In genomic region chr1:117895482-117896114, GRCh38 we compare ENCODE assay signal across 8 cellular contexts. TPM values are rescaled to one million over a fixed set of nuclear protein-coding genes. Genes with fewer than 3 reads are reported as not detected.
A peak's percentile ranks its signal among the peaks of the same experiment; 100 is the strongest.
DNase-seq lines count a peak whose midpoint lies in the region; ATAC-seq, FAIRE-seq and TF ChIP-seq lines count a peak whose summit lies in the region.

No MANE protein-coding gene starts in this region.

- H3K4me1 ChIP-seq in A549 (no peaks in the 10 kb centered on the region), spleen (no peaks in the 10 kb centered on the region)

- H3K9me3 ChIP-seq in A549 (no peaks in the 10 kb centered on the region), spleen (no peaks in the 10 kb centered on the region)

- H3K4me3 ChIP-seq in A549 (no peak overlapping the region), spleen (no peak overlapping the region)

- no peak overlapping the region for H3K4me2 ChIP-seq in A549

- FAIRE-seq in A549 (lab: Jason Lieb, UNC) = no peak

- DNase-seq in A549 (ENCODE audit: low read depth in 1 of 2, low spot score in 1 of 2) = peak; percentile 15 to 64
- DNase-seq in NCI-H146 (lab: John Stamatoyannopoulos, UW) = peak; percentile 53
- peak; percentile 7 to 71 (median 46) for DNase-seq in T-helper 1 cell
- DNase-seq in anterior cingulate cortex (lab: John Stamatoyannopoulos, UW) = peak in 39 of 58 donors; percentile 1 to 73 (median 11)
- DNase-seq in hypothalamus (lab: John Stamatoyannopoulos, UW) = peak in 26 of 51 donors; percentile 1 to 76 (median 18)
- no peak for DNase-seq in spleen

- H3K27ac ChIP-seq in A549 = no peak overlapping the region
- no peak overlapping the region for H3K27ac ChIP-seq in spleen

- TF ChIP-seq CTCF in A549 (IDR thresholded peaks at IDR 0.05) (peak; percentile 71), spleen (IDR thresholded peaks at IDR 0.05 in 8 of 11, conservative IDR thresholded peaks at IDR 0.05 in 3 of 11) (peak in 9 of 11 experiments; percentile 29 to 69 (median 60))

- WGBS in A549 (ENCODE audit: missing lambda C conversion rate) = 12% methylated on average over 4 of the region's 4 CpGs
- WGBS in spleen, 5 donors = 28 to 38% (median 33%) methylated on average over 4 of the region's 4 CpGs

- intact Hi-C loops in spleen (cut with DNase I; ENCODE audit: low total_unique reads) = loop anchor here (10.0 kb wide), 2 partner anchors 381 to 811 kb away; no protein-coding TSS in a partner anchor

- TF ChIP-seq RAD21 in A549 (conservative IDR thresholded peaks at IDR 0.05 in 1 of 2, IDR thresholded peaks at IDR 0.05 in 1 of 2) = peak; percentile 68 to 76

- peaks cover 2 to 93% (median 48%) of the 10 kb centered on the region in 6 donors for H3K36me3 ChIP-seq in spleen

- peak; percentile 30 to 56; a peak in 3 of 6 replicates for ATAC-seq in A549
- ATAC-seq in GM18499 (IDR thresholded peaks at IDR 0.05; ENCODE audit: insufficient read depth, unreplicated experiment) = peak; percentile 77
- ATAC-seq in HG02884 (IDR thresholded peaks at IDR 0.05; ENCODE audit: unreplicated experiment) = peak; percentile 97

- CTCF ChIA-PET in A549 (lab: Yijun Ruan, JAX) = interaction anchor here (0.6 to 3.2 kb wide), 24 partner anchors 9 to 387 kb away, joined by 3 to 17 read pairs (median 4); no protein-coding TSS in a partner anchor

- H3K27me3 ChIP-seq in spleen (replicated peaks in 1 of 7) = no peaks in the 10 kb centered on the region

- TF ChIP-seq POLR2A in A549 (IDR thresholded peaks at IDR 0.05; ENCODE audit: low read length) = no peak
- no peak for TF ChIP-seq POLR2A in spleen (IDR thresholded peaks at IDR 0.05)

- POLR2A ChIA-PET in A549 (lab: Yijun Ruan, JAX) = no interaction called here

- no peak for TF ChIP-seq EP300 in A549 (IDR thresholded peaks at IDR 0.05)

TF ChIP-seq in A549, 52 proteins besides CTCF, POLR2A, EP300 and RAD21:
- no peak for TF ChIP-seq SREBF2 (IDR thresholded peaks at IDR 0.05)
- peak; percentile 58; the same call in 2 of the 3 replicates for TF ChIP-seq SMC3 (IDR thresholded peaks at IDR 0.05)
TF ChIP-seq in A549: peak in this region for 1.

RNA-seq across cellular contexts. Expression of gene GDAP2, which starts 33.8 kb away (rescaled TPM):
- polyA plus RNA-seq in A549 (2011; rRNA removed) (17.3 and 21.2 TPM in 2 replicates), A549 (2017; fragmentation: RNase III; extraction: RNeasy Plus Mini Kit Qiagen cat#74134 plus additional on column Dnase treatment) (6.7 to 7.2 TPM (median 7.1 TPM) in 3 replicates), spleen (1 to 10 TPM; 3.0 to 3.9 (median 3.4) TPM)
- polyA plus RNA-seq in A549 (2012; cell fraction: cytosol; rRNA removed) = 2.5 and 2.6 TPM in 2 replicates
- 1.4 and 1.5 TPM in 2 replicates for polyA plus RNA-seq in A549 (2012; cell fraction: nucleus; rRNA removed)
- polyA minus RNA-seq in A549 (2011; rRNA and poly(A)+ RNA removed) = 17.3 and 18.2 TPM in 2 replicates
- 10 to 100 TPM; 29.6 to 44.6 (median 34.4) TPM for total RNA-seq in spleen

RNA-seq across cellular contexts. Expression of gene WDR3, which starts 33.9 kb away (rescaled TPM):
- 44.8 and 54.6 TPM in 2 replicates for polyA plus RNA-seq in A549 (2011; rRNA removed)
- 10.3 and 12.3 TPM in 2 replicates for polyA plus RNA-seq in A549 (2012; cell fraction: cytosol; rRNA removed)
- 10.8 and 12.2 TPM in 2 replicates for polyA plus RNA-seq in A549 (2012; cell fraction: nucleus; rRNA removed)
- polyA plus RNA-seq in A549 (2017; fragmentation: RNase III; extraction: RNeasy Plus Mini Kit Qiagen cat#74134 plus additional on column Dnase treatment) = 29.1 to 33.2 TPM (median 29.2 TPM) in 3 replicates
- 34.2 and 50.3 TPM in 2 replicates for polyA minus RNA-seq in A549 (2011; rRNA and poly(A)+ RNA removed)
- total RNA-seq in spleen = 10 to 100 TPM in 5 of 7 donors, 1 to 10 TPM in 2; 9.7 to 25.2 (median 17.9) TPM
- 1 to 10 TPM; 2.6 to 4.9 (median 4.0) TPM for polyA plus RNA-seq in spleen

Comparison
In these comparisons a context has a peak if more than half of its experiments do, and no peak if none do; other contexts are left out.
1. ATAC-seq: peak in every context shown above with its lines; median percentile 97 in HG02884; 77 in GM18499; 43 in A549.